18 cellular contexts compared by ENCODE assay signal in genomic region chr4:125522992-125523391, GRCh38.
"Had no signal": no experiment of that assay in that cellular context is flagged by ENCODE, and none has a peak within 500 bp of the region (broad histone marks: within the 10 kb centered on the region; RNA-seq: fewer than 3 reads in every experiment).

No MANE protein-coding gene starts in this region.

- H3K4me1 ChIP-seq: psoas muscle, sigmoid colon, suprapubic skin, upper lobe of left lung had no signal

- H3K27ac ChIP-seq: body of pancreas, epithelial cell of prostate, psoas muscle, sigmoid colon, suprapubic skin, upper lobe of left lung had no signal

- H3K36me3 ChIP-seq: sigmoid colon, suprapubic skin, upper lobe of left lung had no signal

- ATAC-seq: body of pancreas; left colon; mucosa of descending colon; naive thymus-derived CD8-positive, alpha-beta T cell; psoas muscle had no signal

- H3K9me3 ChIP-seq: body of pancreas, mucosa of descending colon, psoas muscle, sigmoid colon, suprapubic skin, upper lobe of left lung had no signal

- H3K27me3 ChIP-seq: body of pancreas, sigmoid colon, suprapubic skin, upper lobe of left lung had no signal

- DNase-seq: activated CD4-positive, alpha-beta T cell treated with anti-CD3 and anti-CD28 coated beads, Interleukin-2, amount 50 U/mL, for 1 hour; activated CD4-positive, CD25-positive, alpha-beta regulatory T cell; body of pancreas; central memory CD4-positive, alpha-beta T cell; cortex of kidney; effector memory CD4-positive, alpha-beta T cell; immature natural killer cell; left colon; naive thymus-derived CD8-positive, alpha-beta T cell; psoas muscle; sigmoid colon; stimulated activated CD4-positive, alpha-beta T cell treated with anti-CD3 and anti-CD28 coated beads, Interleukin-12 subunit alpha, Interleukin-12 subunit beta, amount 100 ng/mL, for 4 hours; stimulated activated naive CD4-positive, alpha-beta T cell; T-helper 2 cell had no signal

- H3K4me3 ChIP-seq: body of pancreas, mucosa of descending colon, psoas muscle, sigmoid colon, suprapubic skin, upper lobe of left lung had no signal
